28 cellular contexts compared by ENCODE assay signal in genomic region chr10:131644864-131645658, GRCh38.
"Had no signal": no experiment of that assay in that cellular context is flagged by ENCODE, and none has a peak within 500 bp of the region (broad histone marks: within the 10 kb centered on the region; RNA-seq: fewer than 3 reads in every experiment).

No MANE protein-coding gene starts in this region.

- H3K4me3 Mint-ChIP-seq: activated CD4-positive, alpha-beta T cell treated with anti-CD3 and anti-CD28 coated beads for 36 hours; activated naive CD4-positive, alpha-beta T cell treated with anti-CD3 and anti-CD28 coated beads, Interleukin-2, amount 50 U/mL, for 24 hours; activated naive CD8-positive, alpha-beta T cell treated with anti-CD3 and anti-CD28 coated beads, Interleukin-2, amount 50 U/mL, for 24 hours; naive thymus-derived CD8-positive, alpha-beta T cell; stimulated activated effector memory CD8-positive, alpha-beta T cell treated with anti-CD3 and anti-CD28 coated beads, Interleukin-12 subunit alpha, Interleukin-12 subunit beta, amount 100 ng/mL, for 72 hours; stimulated activated naive CD8-positive, alpha-beta T cell treated with anti-CD3 and anti-CD28 coated beads, Interleukin-15, Interleukin-2, amounts not matched to agents 100 ng/mL and 50 ng/mL, for 24 hours had no signal

- H3K4me1 Mint-ChIP-seq: activated naive CD4-positive, alpha-beta T cell treated with anti-CD3 and anti-CD28 coated beads, Interleukin-2, amount 50 U/mL, for 24 hours; naive thymus-derived CD8-positive, alpha-beta T cell; stimulated activated effector memory CD8-positive, alpha-beta T cell treated with anti-CD3 and anti-CD28 coated beads, Interleukin-12 subunit alpha, Interleukin-12 subunit beta, amount 100 ng/mL, for 72 hours had no signal

- H3K9me3 Mint-ChIP-seq: activated naive CD4-positive, alpha-beta T cell treated with anti-CD3 and anti-CD28 coated beads, Interleukin-2, amount 50 U/mL, for 24 hours; stimulated activated effector memory CD8-positive, alpha-beta T cell treated with anti-CD3 and anti-CD28 coated beads, Interleukin-12 subunit alpha, Interleukin-12 subunit beta, amount 100 ng/mL, for 72 hours had no signal

- H3K36me3 Mint-ChIP-seq: activated naive CD4-positive, alpha-beta T cell treated with anti-CD3 and anti-CD28 coated beads, Interleukin-2, amount 50 U/mL, for 24 hours; stimulated activated effector memory CD8-positive, alpha-beta T cell treated with anti-CD3 and anti-CD28 coated beads, Interleukin-12 subunit alpha, Interleukin-12 subunit beta, amount 100 ng/mL, for 72 hours had no signal

- H3K9me3 ChIP-seq: gastrocnemius medialis, neutrophil, pancreas, prostate gland, thoracic aorta, uterus had no signal

- H3K4me1 ChIP-seq: gastrocnemius medialis, pancreas, prostate gland, sigmoid colon, uterus had no signal

- H3K36me3 ChIP-seq: gastrocnemius medialis, neutrophil, pancreas, prostate gland, sigmoid colon, thoracic aorta, uterus had no signal

- DNase-seq: activated CD4-positive, alpha-beta T cell treated with anti-CD3 and anti-CD28 coated beads for 36 hours; activated CD4-positive, alpha-beta T cell treated with anti-CD3 and anti-CD28 coated beads, Interleukin-2, amount 50 U/mL, for 48 hours; activated CD4-positive, CD25-positive, alpha-beta regulatory T cell; activated naive CD8-positive, alpha-beta T cell treated with anti-CD3 and anti-CD28 coated beads, Interleukin-2, amount 50 U/mL, for 24 hours; activated T-cell treated with anti-CD3 and anti-CD28 coated beads, Interleukin-2, amount 50 U/mL, for 48 hours; effector memory CD4-positive, alpha-beta T cell; erythroblast; gastrocnemius medialis; glutamatergic neuron; left colon; midbrain; naive thymus-derived CD8-positive, alpha-beta T cell; pancreas; retina; sigmoid colon; small intestine; stimulated activated CD4-positive, alpha-beta T cell treated with anti-CD3 and anti-CD28 coated beads, Interleukin-4, amount 100 ng/mL, for 24 hours; trophoblast cell; uterus had no signal

- H3K27ac ChIP-seq: gastrocnemius medialis, neutrophil, pancreas, prostate gland, sigmoid colon, thoracic aorta, uterus had no signal

- FAIRE-seq: bronchial epithelial cell, colon, pancreas, small intestine had no signal

- ATAC-seq: activated CD4-positive, alpha-beta T cell treated with anti-CD3 and anti-CD28 coated beads for 36 hours; activated naive CD8-positive, alpha-beta T cell treated with anti-CD3 and anti-CD28 coated beads, Interleukin-2, amount 50 U/mL, for 24 hours; gastrocnemius medialis; left colon; naive thymus-derived CD8-positive, alpha-beta T cell; stimulated activated effector memory CD8-positive, alpha-beta T cell treated with anti-CD3 and anti-CD28 coated beads, Interleukin-12 subunit alpha, Interleukin-12 subunit beta, amount 100 ng/mL, for 72 hours had no signal

- H3K4me3 ChIP-seq: pancreas, thoracic aorta, uterus had no signal

- H3K27me3 ChIP-seq: neutrophil, pancreas, uterus had no signal

- H3K27ac Mint-ChIP-seq: activated CD4-positive, alpha-beta T cell treated with anti-CD3 and anti-CD28 coated beads for 36 hours; activated naive CD4-positive, alpha-beta T cell treated with anti-CD3 and anti-CD28 coated beads, Interleukin-2, amount 50 U/mL, for 24 hours; activated naive CD8-positive, alpha-beta T cell treated with anti-CD3 and anti-CD28 coated beads, Interleukin-2, amount 50 U/mL, for 24 hours; activated T-helper 2 cell treated with anti-CD3 and anti-CD28 coated beads, Interferon-gamma antibody, Interleukin-2, Interleukin-4, amounts not matched to agents 10 μg/mL and 5 μg/mL and 100 μg/mL, durations not matched to agents 14 hours and 24 hours and 36 hours; naive thymus-derived CD8-positive, alpha-beta T cell; stimulated activated effector memory CD8-positive, alpha-beta T cell treated with anti-CD3 and anti-CD28 coated beads, Interleukin-12 subunit alpha, Interleukin-12 subunit beta, amount 100 ng/mL, for 72 hours; stimulated activated naive CD8-positive, alpha-beta T cell treated with anti-CD3 and anti-CD28 coated beads, Interleukin-15, Interleukin-2, amounts not matched to agents 100 ng/mL and 50 ng/mL, for 24 hours had no signal
